In genomic region chr2:174350018-174350417, GRCh38 we compare ENCODE assay signal across 9 cellular contexts. TPM values are rescaled to one million over a fixed set of nuclear protein-coding genes. Genes with fewer than 3 reads are reported as not detected.
DNase-seq lines count a peak whose midpoint lies in the region; ATAC-seq and TF ChIP-seq lines count a peak whose summit lies in the region.
"Had no signal": no experiment of that assay in that cellular context is flagged by ENCODE, and none has a peak within 500 bp of the region (broad histone marks: within the 10 kb centered on the region; RNA-seq: fewer than 3 reads in every experiment).

No MANE protein-coding gene starts in this region.

- H3K4me1 Mint-ChIP-seq in T-helper 17 cell = no peaks in the 10 kb centered on the region

- no peaks in the 10 kb centered on the region for H3K9me3 ChIP-seq in T-helper 17 cell (ENCODE audit: control insufficient read depth, low read length, poor library complexity, severe bottlenecking)

- H3K4me3 ChIP-seq in foreskin fibroblast (ENCODE audit: low read depth in 1 of 2, low read length in 2 of 2) = no peak overlapping the region

- ATAC-seq in HG03135 (IDR thresholded peaks at IDR 0.05; ENCODE audit: unreplicated experiment) (no peak), T-helper 17 cell (no peak)

- no peak overlapping the region for H3K27ac Mint-ChIP-seq in T-helper 17 cell

- H3K27me3 Mint-ChIP-seq in T-helper 17 cell = peaks cover 13% of the 10 kb centered on the region

- DNase-seq in AG09319 (ENCODE audit: extremely low read depth, low read depth) = no peak
- peak; percentile 15 for DNase-seq in GM20000 (ENCODE audit: low spot score)
- DNase-seq in RPMI7951 (ENCODE audit: low read depth) = peak; percentile 22
- peak in 1 of 2 donors; percentile 38 for DNase-seq in foreskin fibroblast
- no peak for DNase-seq in effector CD4-positive, alpha-beta T cell
- DNase-seq in iPS-NIHi7 (ENCODE audit: extremely low spot score) = no peak
- no peak for DNase-seq in T-helper 17 cell
- DNase-seq: NCI-H446 treated with DMSO at 0.1 percent for 48 hours had no signal

- H3K36me3 Mint-ChIP-seq in T-helper 17 cell (ENCODE audit: low read depth) = peaks cover 12% of the 10 kb centered on the region

- H3K4me3 Mint-ChIP-seq in T-helper 17 cell = no peak overlapping the region

- peak; percentile 57 for TF ChIP-seq CTCF in AG09319 (IDR thresholded peaks at IDR 0.05; ENCODE audit: low read depth, low read length)
- TF ChIP-seq CTCF in GM20000 (IDR thresholded peaks at IDR 0.05; ENCODE audit: extremely low read depth, missing control alignments) = no peak
- TF ChIP-seq CTCF in foreskin fibroblast (IDR thresholded peaks at IDR 0.05; ENCODE audit: low read depth, low read length) = peak; percentile 30

RNA-seq across cellular contexts. Expression of gene SP9, which starts 15.3 kb away (rescaled TPM):
- total RNA-seq in RPMI7951 (2014; rRNA removed; shearing (Covaris generic)) = not detected in 2 replicates
- total RNA-seq in T-helper 17 cell = not detected

RNA-seq across cellular contexts. Expression of gene SCRN3, which starts 45.5 kb away (rescaled TPM):
- total RNA-seq in RPMI7951 (2014; rRNA removed; shearing (Covaris generic)) = 30.5 and 32.0 TPM in 2 replicates
- total RNA-seq in T-helper 17 cell = 10 to 100 TPM in 1 of 2 donors, 1 to 10 TPM in 1; 8.5 to 11.6 TPM

Comparison
In these comparisons a context has a peak if more than half of its experiments do, and no peak if none do; other contexts are left out.
1. DNase-seq: peak in GM20000 (single experiment) and RPMI7951 (single experiment); none in AG09319 (single experiment), effector CD4-positive, alpha-beta T cell (single experiment), iPS-NIHi7 (single experiment) and T-helper 17 cell (0 of 3).